Comparison of ENCODE assay signal across 1 cellular context in genomic region chr1:24910210-24910609, GRCh38.
TF ChIP-seq lines count a peak whose summit lies in the region.

No MANE protein-coding gene starts in this region.

TF ChIP-seq in HepG2, 621 proteins besides CTCF, POLR2A, EP300 and RAD21:
- TF ChIP-seq ZBTB2 (CRISPR knock-in tag; IDR thresholded peaks at IDR 0.05; ENCODE audit: low read depth) = no peak
- 0 out of 2 replicates have a peak, but pooled peaks have one; percentile 5 for TF ChIP-seq ZC3H4 (CRISPR knock-in tag; IDR thresholded peaks at IDR 0.05; ENCODE audit: borderline replicate concordance)
- TF ChIP-seq ZNF687 (CRISPR knock-in tag; IDR thresholded peaks at IDR 0.05) = no peak
- 0 out of 2 replicates have a peak, but pooled peaks have one; percentile 40 for TF ChIP-seq ZNF543 (CRISPR knock-in tag; IDR thresholded peaks at IDR 0.05)
- no peak for TF ChIP-seq ZNF343 (CRISPR knock-in tag; IDR thresholded peaks at IDR 0.05)
- TF ChIP-seq SSRP1 (CRISPR knock-in tag; IDR thresholded peaks at IDR 0.05) = no peak
- no peak for TF ChIP-seq ZNF414 (CRISPR knock-in tag; IDR thresholded peaks at IDR 0.05)
- no peak for TF ChIP-seq ZNF619 (CRISPR knock-in tag; IDR thresholded peaks at IDR 0.05)
- TF ChIP-seq ZMYM3 (CRISPR knock-in tag; IDR thresholded peaks at IDR 0.05) = no peak
- peak; percentile 1; the same call in 1 of the 2 replicates for TF ChIP-seq ZNF230 (CRISPR knock-in tag; IDR thresholded peaks at IDR 0.05)
- no peak for TF ChIP-seq ZNF713 (CRISPR knock-in tag; IDR thresholded peaks at IDR 0.05)
- TF ChIP-seq POGZ (CRISPR knock-in tag; IDR thresholded peaks at IDR 0.05) = no peak
- no peak for TF ChIP-seq JUN (CRISPR knock-in tag; IDR thresholded peaks at IDR 0.05)
